In genomic region chr1:204151562-204152309, GRCh38 we compare ENCODE assay signal across 8 cellular contexts. TPM values are rescaled to one million over a fixed set of nuclear protein-coding genes. Genes with fewer than 3 reads are reported as not detected.
A peak's percentile ranks its signal among the peaks of the same experiment; 100 is the strongest.
DNase-seq lines count a peak whose midpoint lies in the region; ATAC-seq lines count a peak whose summit lies in the region.

Gene ETNK2, minus strand, starts transcription at chr1:204152044. Its CDS starts 192 bp downstream, at chr1:204151852.

- no peaks in the 10 kb centered on the region for H3K36me3 ChIP-seq in ectodermal cell (ENCODE audit: control insufficient read depth, insufficient read depth, low read length)

- H3K27ac ChIP-seq in ectodermal cell (ENCODE audit: insufficient read depth, low read depth, low read length, poor library complexity, severe bottlenecking) = no peak within 1 kb of the TSS

- no peak within 1 kb of the TSS for H3K27ac Mint-ChIP-seq in memory B cell

- H3K36me3 Mint-ChIP-seq in memory B cell = no peaks in the 10 kb centered on the region

- peaks cover 21% of the 10 kb centered on the region for H3K4me1 ChIP-seq in ectodermal cell (ENCODE audit: control insufficient read depth, insufficient read depth, low read length)

- H3K9me3 Mint-ChIP-seq in memory B cell = no peaks in the 10 kb centered on the region

- 0 to 1% methylated on average over 94 of the region's 94 CpGs for whole genome bisulfite sequencing in ectodermal cell, 2 experiments

- peak within 1 kb of the TSS; percentile 76 for H3K4me3 Mint-ChIP-seq in memory B cell

- H3K27me3 Mint-ChIP-seq in memory B cell = peaks cover 20% of the 10 kb centered on the region

- peaks cover 32% of the 10 kb centered on the region for H3K27me3 ChIP-seq in ectodermal cell (ENCODE audit: control insufficient read depth, insufficient read depth, low read length, poor library complexity, severe bottlenecking)

- no peaks in the 10 kb centered on the region for H3K9me3 ChIP-seq in ectodermal cell (ENCODE audit: control insufficient read depth, low read length)

- ATAC-seq in memory B cell (ENCODE audit: low read depth) (peak; percentile 77), GM21367 (IDR thresholded peaks at IDR 0.05; ENCODE audit: unreplicated experiment) (no peak)

- peak; percentile 21 for DNase-seq in DMS79 (lab: John Stamatoyannopoulos, UW)
- DNase-seq in NCI-H1694 treated with DMSO at 0.1 percent for 48 hours (lab: John Stamatoyannopoulos, UW) = peak; percentile 15
- peak; percentile 28 to 42 for DNase-seq in activated CD4-positive, alpha-beta T cell treated with anti-CD3 and anti-CD28 coated beads, Interleukin-2, amount 50 U/mL, for 48 hours
- DNase-seq in memory B cell (ENCODE audit: low spot score in 2 of 2) = peak; percentile 40 to 54
- DNase-seq in stimulated activated CD8-positive, alpha-beta memory T cell treated with anti-CD3 and anti-CD28 coated beads, Interleukin-15, amount 100 ng/mL, for 24 hours (ENCODE audit: low read depth) = peak; percentile 28
- DNase-seq in HT-29 (ENCODE audit: low spot score) = no peak

- H3K4me1 Mint-ChIP-seq in memory B cell = peaks cover 2% of the 10 kb centered on the region

- peak within 1 kb of the TSS; percentile 56 for H3K4me3 ChIP-seq in ectodermal cell (ENCODE audit: insufficient read depth, low read depth, low read length)

RNA-seq across cellular contexts. Expression of gene ETNK2, which starts in this region (rescaled TPM):
- 11.4 TPM for polyA plus RNA-seq in ectodermal cell (2013, experiment 1 of 4)
- 12.4 TPM for polyA plus RNA-seq in ectodermal cell (2013, experiment 2 of 4)
- 9.3 TPM for polyA plus RNA-seq in ectodermal cell (2013, experiment 3 of 4)
- polyA plus RNA-seq in ectodermal cell (2013, experiment 4 of 4) = 9.4 TPM
- 0.15 TPM in 1 of 2 replicates, not detected in the other for total RNA-seq in HT-29 (2014; rRNA removed; shearing (Covaris generic))
